In genomic region chr11:75469785-75470405, GRCh38 we compare ENCODE assay signal across 17 cellular contexts.
"Had no signal": no experiment of that assay in that cellular context is flagged by ENCODE, and none has a peak within 500 bp of the region (broad histone marks: within the 10 kb centered on the region; RNA-seq: fewer than 3 reads in every experiment).

No MANE protein-coding gene starts in this region.

- DNase-seq: activated CD4-positive, alpha-beta T cell treated with anti-CD3 and anti-CD28 coated beads for 48 hours; activated CD8-positive, alpha-beta memory T cell treated with anti-CD3 and anti-CD28 coated beads for 24 hours; activated naive CD4-positive, alpha-beta T cell treated with anti-CD3 and anti-CD28 coated beads for 36 hours; central memory CD4-positive, alpha-beta T cell; effector memory CD4-positive, alpha-beta T cell; gastrocnemius medialis; islet precursor cell; mesenchymal stem cell; psoas muscle; stimulated activated CD4-positive, alpha-beta T cell treated with anti-CD3 and anti-CD28 coated beads, Interleukin-2, amount 100 ng/mL, for 24 hours; stimulated activated naive B cell treated with anti-CD40 and anti-IgM and Interleukin-4, amounts not matched to agents 10 μg/mL and 1 μg/mL and 100 μg/mL, for 72 hours; substantia nigra; T1000; transverse colon had no signal

- H3K27ac ChIP-seq: epithelial cell of prostate, left lung, right lobe of liver, transverse colon had no signal

- H3K9me3 ChIP-seq: gastrocnemius medialis, left lung, psoas muscle, right lobe of liver, transverse colon had no signal

- H3K27me3 ChIP-seq: gastrocnemius medialis, left lung, right lobe of liver, transverse colon had no signal

- H3K4me3 ChIP-seq: gastrocnemius medialis, left lung, psoas muscle, right lobe of liver, transverse colon had no signal

- H3K4me1 ChIP-seq: right lobe of liver, transverse colon had no signal

- ATAC-seq: gastrocnemius medialis; left lung; psoas muscle; right lobe of liver; stimulated activated naive B cell treated with anti-CD40 and anti-IgM and Interleukin-4, amounts not matched to agents 10 μg/mL and 1 μg/mL and 100 μg/mL, for 72 hours had no signal

- H3K36me3 ChIP-seq: gastrocnemius medialis, left lung, right lobe of liver, transverse colon had no signal
